In genomic region chr4:85280963-85281362, GRCh38 we compare ENCODE assay signal across 11 cellular contexts.
"Had no signal": no experiment of that assay in that cellular context is flagged by ENCODE, and none has a peak within 500 bp of the region (broad histone marks: within the 10 kb centered on the region; RNA-seq: fewer than 3 reads in every experiment).

No MANE protein-coding gene starts in this region.

- ATAC-seq: GM23338, HCT116 had no signal

- H3K27ac ChIP-seq: GM23248 had no signal

- H3K4me1 ChIP-seq: HAP-1 had no signal

- FAIRE-seq: H1, H54 had no signal

- H3K9me3 ChIP-seq: HAP-1 had no signal

- DNase-seq: GM23248, GOT3, H7, H9, HCEC 1CT, HFFc6 had no signal

- H3K4me2 ChIP-seq: GM23338 had no signal

- H3K36me3 ChIP-seq: HAP-1 had no signal

- H3K9ac ChIP-seq: GM23248 had no signal

- H3K4me3 ChIP-seq: GM23248, GM23338, HAP-1 had no signal

- H2AFZ ChIP-seq: GM23248, GM23338 had no signal
